In genomic region chr6:3157151-3157933, GRCh38 we compare ENCODE assay signal across 8 cellular contexts. TPM values are rescaled to one million over a fixed set of nuclear protein-coding genes. Genes with fewer than 3 reads are reported as not detected.
DNase-seq lines count a peak whose midpoint lies in the region; ATAC-seq and TF ChIP-seq lines count a peak whose summit lies in the region.

TUBB2A (minus strand) TSS chr6:3157544; CDS start chr6:3157463, 81 bp downstream.

- peak; percentile 63 for TF ChIP-seq CTCF in lower lobe of right lung (IDR thresholded peaks at IDR 0.05)

- ATAC-seq in GM18505 (IDR thresholded peaks at IDR 0.05; ENCODE audit: unreplicated experiment) (peak; percentile 73), HG02981 (IDR thresholded peaks at IDR 0.05; ENCODE audit: unreplicated experiment) (peak; percentile 73), lower lobe of right lung (peak; percentile 94 to 95)

- TF ChIP-seq POLR2A in GM18505 (IDR thresholded peaks at IDR 0.05; ENCODE audit: borderline replicate concordance, extremely low read depth, insufficient read depth, insufficient read length), result peak; percentile 80

- POLR2A ChIA-PET in activated CD4-positive, alpha-beta memory T cell treated with anti-CD3 and anti-CD28 coated beads for 36 hours (lab: Charles Lee), result interaction anchor here (0.7 to 2.2 kb wide), 3 partner anchors 8 to 52 kb away, joined by 3 to 9 read pairs (median 3); no protein-coding TSS in a partner anchor

- CTCF ChIA-PET in activated CD4-positive, alpha-beta memory T cell treated with anti-CD3 and anti-CD28 coated beads for 36 hours (lab: Charles Lee), result interaction anchor here (0.5 to 1.3 kb wide), 10 partner anchors 8 to 392 kb away, joined by 3 to 5 read pairs (median 4); partner anchors contain the start of gene BPHL

- peaks cover 9% of the 10 kb centered on the region for H3K9me3 Mint-ChIP-seq in activated CD4-positive, alpha-beta memory T cell treated with anti-CD3 and anti-CD28 coated beads for 36 hours

- no peaks in the 10 kb centered on the region for H3K27me3 ChIP-seq in lower lobe of right lung (ENCODE audit: low read depth)

- H3K4me1 Mint-ChIP-seq in activated CD4-positive, alpha-beta memory T cell treated with anti-CD3 and anti-CD28 coated beads for 36 hours (ENCODE audit: low read depth), result peaks cover 24% of the 10 kb centered on the region

- intact Hi-C loops in activated CD4-positive, alpha-beta memory T cell treated with anti-CD3 and anti-CD28 coated beads for 36 hours (cut with micrococcal nuclease), result loop anchor here (1.0 to 2.0 kb wide), 2 partner anchors 39 to 52 kb away; partner anchors contain the start of gene BPHL
- intact Hi-C loops in lower lobe of right lung (cut with DNase I), result no loop called here

- H3K36me3 ChIP-seq in lower lobe of right lung, result peaks cover 16% of the 10 kb centered on the region

- H3K27ac ChIP-seq in lower lobe of right lung, result peak within 1 kb of the TSS; percentile 96

- peak within 1 kb of the TSS; percentile 80 for H3K4me3 Mint-ChIP-seq in activated CD4-positive, alpha-beta memory T cell treated with anti-CD3 and anti-CD28 coated beads for 36 hours

- no peaks in the 10 kb centered on the region for H3K4me1 ChIP-seq in lower lobe of right lung

- peak; percentile 54 for DNase-seq in A172 (ENCODE audit: low spot score)
- DNase-seq in NCI-H446 (lab: John Stamatoyannopoulos, UW), result peak; percentile 35 to 83
- peak; percentile 84 for DNase-seq in activated CD4-positive, alpha-beta memory T cell treated with anti-CD3 and anti-CD28 coated beads for 36 hours
- DNase-seq in ecto neural progenitor cell (ENCODE audit: low spot score), result peak; percentile 89
- DNase-seq in lower lobe of right lung, result peak; percentile 86
- DNase-seq in stimulated activated CD4-positive, alpha-beta T cell treated with anti-CD3 and anti-CD28 coated beads, TNF-alpha, amount 100 ng/mL, for 24 hours (ENCODE audit: low read depth in 3 of 3), result peak; percentile 72 to 81 (median 74)

- peak within 1 kb of the TSS; percentile 50 for H3K27ac Mint-ChIP-seq in activated CD4-positive, alpha-beta memory T cell treated with anti-CD3 and anti-CD28 coated beads for 36 hours

- peaks cover 2% of the 10 kb centered on the region for H3K36me3 Mint-ChIP-seq in activated CD4-positive, alpha-beta memory T cell treated with anti-CD3 and anti-CD28 coated beads for 36 hours

- H3K9me3 ChIP-seq in lower lobe of right lung, result no peaks in the 10 kb centered on the region

- peak within 1 kb of the TSS; percentile 75 for H3K4me3 ChIP-seq in lower lobe of right lung

- H3K27me3 Mint-ChIP-seq in activated CD4-positive, alpha-beta memory T cell treated with anti-CD3 and anti-CD28 coated beads for 36 hours, result peaks cover 7% of the 10 kb centered on the region

RNA-seq across cellular contexts. Expression of gene TUBB2A, which starts in this region (rescaled TPM):
- 291 and 339 TPM in 2 replicates for total RNA-seq in A172 (2014; rRNA removed; shearing (Covaris generic))
- 1 to 10 TPM; 4.2 to 4.6 TPM for total RNA-seq in activated CD4-positive, alpha-beta memory T cell treated with anti-CD3 and anti-CD28 coated beads for 36 hours
- 18.3 TPM for total RNA-seq in lower lobe of right lung

Comparison
In these comparisons a context has a peak if more than half of its experiments do, and no peak if none do; other contexts are left out.
1. Peak in every context shown above with its lines: DNase-seq, ATAC-seq, H3K4me3 ChIP-seq and H3K27ac ChIP-seq.
2. RNA of gene TUBB2A (total RNA-seq): 291 to 339 TPM in A172; 18.3 TPM in lower lobe of right lung (single experiment) and 4.2 to 4.6 TPM in activated CD4-positive, alpha-beta memory T cell treated with anti-CD3 and anti-CD28 coated beads for 36 hours; every median in the first group is over 10 times any median in the second.